In genomic region chr2:225282858-225283693, GRCh38 we compare ENCODE assay signal across 8 cellular contexts.
A peak's percentile ranks its signal among the peaks of the same experiment; 100 is the strongest.
DNase-seq lines count a peak whose midpoint lies in the region; ATAC-seq and TF ChIP-seq lines count a peak whose summit lies in the region.

No MANE protein-coding gene starts in this region.

- H3K4me1 ChIP-seq in OCI-LY1 (ENCODE audit: insufficient read depth, low read length, severe bottlenecking), result no peaks in the 10 kb centered on the region

- no peaks in the 10 kb centered on the region for H3K36me3 ChIP-seq in OCI-LY1 (ENCODE audit: insufficient read depth, low read length)

- no peak overlapping the region for H3K27ac ChIP-seq in OCI-LY1 (ENCODE audit: low read depth, low read length, poor library complexity, severe bottlenecking)

- peaks cover 2% of the 10 kb centered on the region for H3K9me3 Mint-ChIP-seq in nephron

- H3K9ac ChIP-seq in OCI-LY1 (ENCODE audit: low read length), result no peak overlapping the region

- no peaks in the 10 kb centered on the region for H3K36me3 Mint-ChIP-seq in nephron (ENCODE audit: low read depth)

- no peaks in the 10 kb centered on the region for H3K79me2 ChIP-seq in OCI-LY1 (ENCODE audit: insufficient read depth, low read length)

- no peak overlapping the region for H3K4me3 ChIP-seq in OCI-LY1 (ENCODE audit: low read depth, low read length, poor library complexity, severe bottlenecking)

- H3K9me3 ChIP-seq in OCI-LY1 (ENCODE audit: low read length), result no peaks in the 10 kb centered on the region

- ATAC-seq in GM21381 (IDR thresholded peaks at IDR 0.05; ENCODE audit: unreplicated experiment) (peak; percentile 91), HG03520 (IDR thresholded peaks at IDR 0.05; ENCODE audit: unreplicated experiment) (peak; percentile 87), omental fat pad (ENCODE audit: low FRiP score) (no peak)

- DNase-seq in activated gamma-delta T cell treated with Interleukin-2 at 50 U/mL for 16 hours (peak; percentile 13), activated gamma-delta T cell (lab: John Stamatoyannopoulos, UW) (no peak), dermis blood vessel endothelial cell (peak; percentile 28), omental fat pad (ENCODE audit: low spot score) (no peak)

- no peaks in the 10 kb centered on the region for H3K27me3 Mint-ChIP-seq in nephron (ENCODE audit: low read depth)

- TF ChIP-seq CTCF in OCI-LY1 (IDR thresholded peaks at IDR 0.05; ENCODE audit: low read length) (peak; percentile 72), nephron (IDR thresholded peaks at IDR 0.05; ENCODE audit: unreplicated experiment in 3 of 3) (peak; percentile 49 to 71 (median 61)), omental fat pad (IDR thresholded peaks at IDR 0.05) (no peak)

- no peaks in the 10 kb centered on the region for H3K4me1 Mint-ChIP-seq in nephron

- H2AFZ ChIP-seq in OCI-LY1 (ENCODE audit: low read length), result no peak overlapping the region

- no peaks in the 10 kb centered on the region for H3F3A ChIP-seq in OCI-LY1 (ENCODE audit: insufficient read depth, low read length)

- no peaks in the 10 kb centered on the region for H4K20me1 ChIP-seq in OCI-LY1 (ENCODE audit: insufficient read depth, low read length)

- H3K4me2 ChIP-seq in OCI-LY1 (ENCODE audit: low read length), result no peak overlapping the region

- H3K9me2 ChIP-seq in OCI-LY1 (ENCODE audit: low read depth, low read length), result no peaks in the 10 kb centered on the region

- H3K27ac Mint-ChIP-seq in nephron, result no peak overlapping the region

- no peaks in the 10 kb centered on the region for H3K27me3 ChIP-seq in OCI-LY1 (ENCODE audit: insufficient read depth, low read length)

- H3K4me3 Mint-ChIP-seq in nephron, result no peak overlapping the region

Comparison
In these comparisons a context has a peak if more than half of its experiments do, and no peak if none do; other contexts are left out.
1. DNase-seq: peak in activated gamma-delta T cell treated with Interleukin-2 at 50 U/mL for 16 hours (single experiment) and dermis blood vessel endothelial cell (single experiment); none in activated gamma-delta T cell (single experiment) and omental fat pad (single experiment).
2. CTCF ChIP-seq: peak in OCI-LY1 (single experiment) and nephron (3 of 3); none in omental fat pad (0 of 3).